In the genomic region with DNA sequence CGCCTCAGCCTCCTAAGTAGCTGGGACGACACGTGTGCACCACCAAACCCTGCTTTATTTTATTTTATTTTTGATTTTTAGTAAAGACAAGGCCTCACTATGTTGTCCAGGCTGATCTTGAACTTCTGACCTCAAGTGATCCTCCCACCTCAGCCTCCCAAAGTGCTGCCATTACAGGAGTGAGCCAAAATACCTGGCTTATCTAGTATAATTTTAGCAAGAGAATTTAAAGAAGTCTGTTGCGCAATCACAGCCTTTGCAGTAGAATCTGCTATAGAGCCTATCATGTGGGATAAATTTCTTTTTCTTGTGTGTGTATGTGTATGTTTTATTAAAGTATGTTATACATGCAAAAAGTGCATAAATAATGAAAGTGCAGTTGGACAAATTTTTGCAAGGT, we compare ENCODE assay signal across 1 cellular context.
TF ChIP-seq lines count a peak whose summit lies in the region.

No MANE protein-coding gene starts in this region.

TF ChIP-seq in H1, 55 proteins besides CTCF, POLR2A, EP300 and RAD21 (continued from another document):
- TF ChIP-seq GABPA (IDR thresholded peaks at IDR 0.05; ENCODE audit: borderline replicate concordance, insufficient read depth, low read length): no peak
- no peak for TF ChIP-seq CHD2 (IDR thresholded peaks at IDR 0.05; ENCODE audit: low read length)
